Comparison of ENCODE assay signal across 8 cellular contexts in the genomic region with DNA sequence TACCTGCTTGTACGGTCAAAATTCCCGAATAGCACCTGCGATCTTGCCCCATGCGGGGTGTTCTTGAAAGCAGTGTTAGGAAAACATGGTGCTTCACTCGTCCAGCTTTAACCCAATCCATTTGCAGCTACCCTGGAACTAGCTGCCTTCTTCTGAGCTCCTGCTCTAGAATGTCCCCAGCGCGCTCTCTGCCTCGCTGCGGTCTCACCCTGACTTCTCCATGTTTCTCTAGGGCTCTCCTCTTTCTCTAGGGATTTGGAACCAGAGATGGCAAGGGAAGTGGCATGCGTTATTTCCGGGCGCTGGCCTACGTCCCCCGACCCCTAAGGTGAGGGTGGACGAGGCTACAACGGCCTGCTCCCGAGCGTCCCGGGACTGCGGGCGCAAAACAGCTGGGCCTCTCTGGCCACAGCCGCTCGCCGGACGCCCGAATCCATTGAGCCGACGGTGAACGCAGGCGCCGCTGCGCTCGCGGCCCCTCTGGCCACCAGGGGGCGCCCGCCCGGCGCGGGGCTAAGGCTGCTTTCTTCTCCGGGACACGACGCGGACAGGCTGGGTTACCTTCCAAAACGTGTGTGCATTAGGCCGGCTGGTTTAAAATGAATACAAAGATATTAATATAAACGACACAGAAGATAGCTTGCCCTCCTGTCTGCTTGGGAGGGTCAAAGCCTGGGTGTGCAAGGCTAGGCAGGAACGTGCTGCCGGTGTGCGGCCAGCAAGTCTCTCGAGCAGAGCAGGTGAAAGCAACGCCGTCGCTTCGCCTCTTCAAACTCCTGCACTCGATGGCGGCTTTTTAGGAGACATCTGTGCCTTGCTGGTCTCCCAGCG. TPM values are rescaled to one million over a fixed set of nuclear protein-coding genes. Genes with fewer than 3 reads are reported as not detected.
DNase-seq lines count a peak whose midpoint lies in the region; ATAC-seq and TF ChIP-seq lines count a peak whose summit lies in the region.

No MANE protein-coding gene starts in this region.

- ATAC-seq in GM21786 (IDR thresholded peaks at IDR 0.05; ENCODE audit: unreplicated experiment) (peak; percentile 41), right cardiac atrium (peak; percentile 58 to 66), psoas muscle (peak; percentile 54 to 68 (median 60))

- DNase-seq in ELF-1 (ENCODE audit: low read depth, low spot score) (peak; percentile 95), LHCN-M2 (ENCODE audit: low read depth) (peak; percentile 76), T follicular helper cell (ENCODE audit: low read depth) (peak; percentile 28), right cardiac atrium (peak; percentile 83 to 94 (median 94)), psoas muscle (peak; percentile 89 to 92), DMS79 treated with DMSO at 0.1 percent for 48 hours (lab: John Stamatoyannopoulos, UW) (no peak)

- H3K27ac ChIP-seq in angular gyrus (ENCODE audit: low read depth, low read length) (peak overlapping the region; percentile 90), right cardiac atrium (ENCODE audit: low read length) (peak overlapping the region; percentile 99), psoas muscle (peak overlapping the region; percentile 99)

- WGBS in right cardiac atrium = under 1% methylated on average over 57 of the region's 57 CpGs
- WGBS in psoas muscle, 3 donors = 1% methylated on average over 57 of the region's 57 CpGs

- H3K27me3 ChIP-seq in right cardiac atrium (ENCODE audit: control insufficient read depth, insufficient read depth) (no peaks in the 10 kb centered on the region), psoas muscle (ENCODE audit: insufficient read depth in 3 of 3, low read length in 2 of 3) (no peaks in the 10 kb centered on the region)

- peak; percentile 100 for TF ChIP-seq CTCF in psoas muscle (IDR thresholded peaks at IDR 0.05)

- peak overlapping the region; percentile 94 for H3K4me3 ChIP-seq in right cardiac atrium (ENCODE audit: low read length)
- H3K4me3 ChIP-seq in psoas muscle = peak overlapping the region; percentile 98

- H3K4me1 ChIP-seq in right cardiac atrium (ENCODE audit: control insufficient read depth, insufficient read depth, low read length) (no peaks in the 10 kb centered on the region), psoas muscle (peaks cover 13% of the 10 kb centered on the region)

- no peaks in the 10 kb centered on the region for H3K9me3 ChIP-seq in right cardiac atrium (ENCODE audit: control insufficient read depth, low read length)
- H3K9me3 ChIP-seq in psoas muscle = no peaks in the 10 kb centered on the region

- H3K36me3 ChIP-seq in psoas muscle (ENCODE audit: insufficient read depth in 1 of 2, low read depth in 1 of 2) = peaks cover 0 to under 1% of the 10 kb centered on the region in 2 donors

- intact Hi-C loops in right cardiac atrium (cut with DNase I) (loop anchor here in 3 of 4 donors (5.0 to 10.0 kb wide), 3 partner anchors 210 to 668 kb away; no protein-coding TSS in a partner anchor), psoas muscle (cut with DNase I) (loop anchor here (2.0 to 5.0 kb wide), 5 partner anchors 20 to 680 kb away; no protein-coding TSS in a partner anchor)

RNA-seq across cellular contexts. Expression of a gene that starts 1.8 kb away (rescaled TPM):
- total RNA-seq in LHCN-M2 (2014; rRNA removed) (34.6 and 43.9 TPM in 2 replicates), right cardiac atrium (10 to 100 TPM; 27.9 to 37.7 (median 35.6) TPM), psoas muscle (10 to 100 TPM; 25.2 to 46.8 (median 29.3) TPM)
- 11.1 TPM for polyA plus RNA-seq in LHCN-M2 (2012)
- polyA plus RNA-seq in right cardiac atrium (23.2 TPM), psoas muscle (100 to 1,000 TPM in 1 of 3 donors, 10 to 100 TPM in 2; 15.2 to 171 (median 21.0) TPM)
